ENCODE assay signal across 2 cellular contexts in the genomic region with DNA sequence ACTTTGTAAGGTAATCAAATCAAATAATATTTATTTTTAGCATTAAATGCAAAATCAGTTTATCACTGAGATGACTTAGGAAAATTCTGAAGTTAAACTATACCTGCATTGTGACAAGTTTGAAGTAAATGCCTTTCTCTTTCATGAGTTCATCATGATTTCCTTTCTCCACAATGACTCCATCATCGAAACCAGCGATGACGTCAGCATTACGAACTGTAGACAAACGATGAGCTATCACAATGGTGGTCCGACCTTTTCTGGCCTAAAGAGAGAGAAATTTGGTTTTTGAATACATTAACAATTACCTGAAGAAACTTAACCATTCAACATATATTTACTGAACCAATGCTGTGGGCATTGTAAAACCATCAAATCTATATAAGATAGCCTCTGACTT.
TF ChIP-seq lines count a peak whose summit lies in the region.

No MANE protein-coding gene starts in this region.

TF ChIP-seq in HepG2, 621 proteins besides CTCF, POLR2A, EP300 and RAD21 (continues in another document):
- TF ChIP-seq SNRNP70 (IDR thresholded peaks at IDR 0.05; ENCODE audit: low read depth, low read length) (no peak), ATAD3A (CRISPR knock-in tag; IDR thresholded peaks at IDR 0.05) (no peak), MAFK (conservative IDR thresholded peaks at IDR 0.05 in 1 of 2, IDR thresholded peaks at IDR 0.05 in 1 of 2; ENCODE audit: low read length in 2 of 2) (peak; percentile 8 to 28; a peak in 2 of 4 replicates), ZNF326 (CRISPR knock-in tag; IDR thresholded peaks at IDR 0.05; ENCODE audit: borderline replicate concordance) (no peak), ZNF383 (CRISPR knock-in tag; IDR thresholded peaks at IDR 0.05; ENCODE audit: borderline replicate concordance) (no peak), TCF12 (IDR thresholded peaks at IDR 0.05) (no peak), TCF12 (CRISPR knock-in tag; IDR thresholded peaks at IDR 0.05) (no peak), NFKBIZ (CRISPR knock-in tag; IDR thresholded peaks at IDR 0.05) (no peak)
- TF ChIP-seq, protein P1, sequence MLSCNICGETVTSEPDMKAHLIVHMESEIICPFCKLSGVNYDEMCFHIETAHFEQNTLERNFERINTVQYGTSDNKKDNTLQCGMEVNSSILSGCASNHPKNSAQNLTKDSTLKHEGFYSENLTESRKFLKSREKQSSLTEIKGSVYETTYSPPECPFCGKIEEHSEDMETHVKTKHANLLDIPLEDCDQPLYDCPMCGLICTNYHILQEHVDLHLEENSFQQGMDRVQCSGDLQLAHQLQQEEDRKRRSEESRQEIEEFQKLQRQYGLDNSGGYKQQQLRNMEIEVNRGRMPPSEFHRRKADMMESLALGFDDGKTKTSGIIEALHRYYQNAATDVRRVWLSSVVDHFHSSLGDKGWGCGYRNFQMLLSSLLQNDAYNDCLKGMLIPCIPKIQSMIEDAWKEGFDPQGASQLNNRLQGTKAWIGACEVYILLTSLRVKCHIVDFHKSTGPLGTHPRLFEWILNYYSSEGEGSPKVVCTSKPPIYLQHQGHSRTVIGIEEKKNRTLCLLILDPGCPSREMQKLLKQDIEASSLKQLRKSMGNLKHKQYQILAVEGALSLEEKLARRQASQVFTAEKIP (CRISPR knock-in tag; IDR thresholded peaks at IDR 0.05; ENCODE audit: borderline replicate concordance) = no peak
- TF ChIP-seq, protein P2, sequence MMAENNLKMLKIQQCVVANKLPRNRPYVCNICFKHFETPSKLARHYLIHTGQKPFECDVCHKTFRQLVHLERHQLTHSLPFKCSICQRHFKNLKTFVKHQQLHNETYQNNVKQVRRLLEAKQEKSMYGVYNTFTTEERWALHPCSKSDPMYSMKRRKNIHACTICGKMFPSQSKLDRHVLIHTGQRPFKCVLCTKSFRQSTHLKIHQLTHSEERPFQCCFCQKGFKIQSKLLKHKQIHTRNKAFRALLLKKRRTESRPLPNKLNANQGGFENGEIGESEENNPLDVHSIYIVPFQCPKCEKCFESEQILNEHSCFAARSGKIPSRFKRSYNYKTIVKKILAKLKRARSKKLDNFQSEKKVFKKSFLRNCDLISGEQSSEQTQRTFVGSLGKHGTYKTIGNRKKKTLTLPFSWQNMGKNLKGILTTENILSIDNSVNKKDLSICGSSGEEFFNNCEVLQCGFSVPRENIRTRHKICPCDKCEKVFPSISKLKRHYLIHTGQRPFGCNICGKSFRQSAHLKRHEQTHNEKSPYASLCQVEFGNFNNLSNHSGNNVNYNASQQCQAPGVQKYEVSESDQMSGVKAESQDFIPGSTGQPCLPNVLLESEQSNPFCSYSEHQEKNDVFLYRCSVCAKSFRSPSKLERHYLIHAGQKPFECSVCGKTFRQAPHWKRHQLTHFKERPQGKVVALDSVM (CRISPR knock-in tag; IDR thresholded peaks at IDR 0.05) = no peak
- TF ChIP-seq, protein P3, sequence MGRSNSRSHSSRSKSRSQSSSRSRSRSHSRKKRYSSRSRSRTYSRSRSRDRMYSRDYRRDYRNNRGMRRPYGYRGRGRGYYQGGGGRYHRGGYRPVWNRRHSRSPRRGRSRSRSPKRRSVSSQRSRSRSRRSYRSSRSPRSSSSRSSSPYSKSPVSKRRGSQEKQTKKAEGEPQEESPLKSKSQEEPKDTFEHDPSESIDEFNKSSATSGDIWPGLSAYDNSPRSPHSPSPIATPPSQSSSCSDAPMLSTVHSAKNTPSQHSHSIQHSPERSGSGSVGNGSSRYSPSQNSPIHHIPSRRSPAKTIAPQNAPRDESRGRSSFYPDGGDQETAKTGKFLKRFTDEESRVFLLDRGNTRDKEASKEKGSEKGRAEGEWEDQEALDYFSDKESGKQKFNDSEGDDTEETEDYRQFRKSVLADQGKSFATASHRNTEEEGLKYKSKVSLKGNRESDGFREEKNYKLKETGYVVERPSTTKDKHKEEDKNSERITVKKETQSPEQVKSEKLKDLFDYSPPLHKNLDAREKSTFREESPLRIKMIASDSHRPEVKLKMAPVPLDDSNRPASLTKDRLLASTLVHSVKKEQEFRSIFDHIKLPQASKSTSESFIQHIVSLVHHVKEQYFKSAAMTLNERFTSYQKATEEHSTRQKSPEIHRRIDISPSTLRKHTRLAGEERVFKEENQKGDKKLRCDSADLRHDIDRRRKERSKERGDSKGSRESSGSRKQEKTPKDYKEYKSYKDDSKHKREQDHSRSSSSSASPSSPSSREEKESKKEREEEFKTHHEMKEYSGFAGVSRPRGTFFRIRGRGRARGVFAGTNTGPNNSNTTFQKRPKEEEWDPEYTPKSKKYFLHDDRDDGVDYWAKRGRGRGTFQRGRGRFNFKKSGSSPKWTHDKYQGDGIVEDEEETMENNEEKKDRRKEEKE (IDR thresholded peaks at IDR 0.05) = no peak
- TF ChIP-seq, protein P4, sequence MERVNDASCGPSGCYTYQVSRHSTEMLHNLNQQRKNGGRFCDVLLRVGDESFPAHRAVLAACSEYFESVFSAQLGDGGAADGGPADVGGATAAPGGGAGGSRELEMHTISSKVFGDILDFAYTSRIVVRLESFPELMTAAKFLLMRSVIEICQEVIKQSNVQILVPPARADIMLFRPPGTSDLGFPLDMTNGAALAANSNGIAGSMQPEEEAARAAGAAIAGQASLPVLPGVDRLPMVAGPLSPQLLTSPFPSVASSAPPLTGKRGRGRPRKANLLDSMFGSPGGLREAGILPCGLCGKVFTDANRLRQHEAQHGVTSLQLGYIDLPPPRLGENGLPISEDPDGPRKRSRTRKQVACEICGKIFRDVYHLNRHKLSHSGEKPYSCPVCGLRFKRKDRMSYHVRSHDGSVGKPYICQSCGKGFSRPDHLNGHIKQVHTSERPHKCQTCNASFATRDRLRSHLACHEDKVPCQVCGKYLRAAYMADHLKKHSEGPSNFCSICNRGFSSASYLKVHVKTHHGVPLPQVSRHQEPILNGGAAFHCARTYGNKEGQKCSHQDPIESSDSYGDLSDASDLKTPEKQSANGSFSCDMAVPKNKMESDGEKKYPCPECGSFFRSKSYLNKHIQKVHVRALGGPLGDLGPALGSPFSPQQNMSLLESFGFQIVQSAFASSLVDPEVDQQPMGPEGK (CRISPR knock-in tag; IDR thresholded peaks at IDR 0.05) = no peak
- TF ChIP-seq, protein P5, sequence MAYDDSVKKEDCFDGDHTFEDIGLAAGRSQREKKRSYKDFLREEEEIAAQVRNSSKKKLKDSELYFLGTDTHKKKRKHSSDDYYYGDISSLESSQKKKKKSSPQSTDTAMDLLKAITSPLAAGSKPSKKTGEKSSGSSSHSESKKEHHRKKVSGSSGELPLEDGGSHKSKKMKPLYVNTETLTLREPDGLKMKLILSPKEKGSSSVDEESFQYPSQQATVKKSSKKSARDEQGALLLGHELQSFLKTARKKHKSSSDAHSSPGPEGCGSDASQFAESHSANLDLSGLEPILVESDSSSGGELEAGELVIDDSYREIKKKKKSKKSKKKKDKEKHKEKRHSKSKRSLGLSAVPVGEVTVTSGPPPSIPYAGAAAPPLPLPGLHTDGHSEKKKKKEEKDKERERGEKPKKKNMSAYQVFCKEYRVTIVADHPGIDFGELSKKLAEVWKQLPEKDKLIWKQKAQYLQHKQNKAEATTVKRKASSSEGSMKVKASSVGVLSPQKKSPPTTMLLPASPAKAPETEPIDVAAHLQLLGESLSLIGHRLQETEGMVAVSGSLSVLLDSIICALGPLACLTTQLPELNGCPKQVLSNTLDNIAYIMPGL (CRISPR knock-in tag; IDR thresholded peaks at IDR 0.05; ENCODE audit: borderline replicate concordance in 1 of 2, low read depth in 1 of 2) = no peak

TF ChIP-seq in K562, 482 proteins besides CTCF, POLR2A, EP300 and RAD21:
- TF ChIP-seq CREB1 (IDR thresholded peaks at IDR 0.05) (peak; percentile 47), CREB1 (CRISPR knock-in tag; IDR thresholded peaks at IDR 0.05) (no peak), CREM (IDR thresholded peaks at IDR 0.05; ENCODE audit: low read depth) (peak; percentile 59; the same call in 1 of the 2 replicates), ATF1 (CRISPR knock-in tag; IDR thresholded peaks at IDR 0.05) (peak; percentile 20; the same call in 1 of the 2 replicates), ATF1 (tag; IDR thresholded peaks at IDR 0.05) (peak; percentile 67), ZNF146 (CRISPR knock-in tag; IDR thresholded peaks at IDR 0.05; ENCODE audit: unreplicated experiment) (no peak), POLR2H (tag; IDR thresholded peaks at IDR 0.05; ENCODE audit: low read depth) (no peak), JUN (IDR thresholded peaks at IDR 0.05; ENCODE audit: borderline replicate concordance, low read depth, low read length) (no peak), JUN (CRISPR knock-in tag; IDR thresholded peaks at IDR 0.05; ENCODE audit: borderline replicate concordance) (no peak)
- TF ChIP-seq, protein P6, sequence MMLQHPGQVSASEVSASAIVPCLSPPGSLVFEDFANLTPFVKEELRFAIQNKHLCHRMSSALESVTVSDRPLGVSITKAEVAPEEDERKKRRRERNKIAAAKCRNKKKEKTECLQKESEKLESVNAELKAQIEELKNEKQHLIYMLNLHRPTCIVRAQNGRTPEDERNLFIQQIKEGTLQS (IDR thresholded peaks at IDR 0.05) = peak; percentile 86
- TF ChIP-seq, protein P6 (CRISPR knock-in tag; conservative IDR thresholded peaks at IDR 0.05) = no peak
- TF ChIP-seq, protein P7, sequence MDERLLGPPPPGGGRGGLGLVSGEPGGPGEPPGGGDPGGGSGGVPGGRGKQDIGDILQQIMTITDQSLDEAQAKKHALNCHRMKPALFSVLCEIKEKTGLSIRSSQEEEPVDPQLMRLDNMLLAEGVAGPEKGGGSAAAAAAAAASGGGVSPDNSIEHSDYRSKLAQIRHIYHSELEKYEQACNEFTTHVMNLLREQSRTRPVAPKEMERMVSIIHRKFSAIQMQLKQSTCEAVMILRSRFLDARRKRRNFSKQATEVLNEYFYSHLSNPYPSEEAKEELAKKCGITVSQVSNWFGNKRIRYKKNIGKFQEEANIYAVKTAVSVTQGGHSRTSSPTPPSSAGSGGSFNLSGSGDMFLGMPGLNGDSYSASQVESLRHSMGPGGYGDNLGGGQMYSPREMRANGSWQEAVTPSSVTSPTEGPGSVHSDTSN (CRISPR knock-in tag; IDR thresholded peaks at IDR 0.05; ENCODE audit: low read depth) = no peak
- TF ChIP-seq, protein P7 (tag; conservative IDR thresholded peaks at IDR 0.05; ENCODE audit: low read depth) = no peak
